9 cellular contexts compared by ENCODE assay signal in genomic region chr6:139940741-139941712, GRCh38.
DNase-seq lines count a peak whose midpoint lies in the region; ATAC-seq and TF ChIP-seq lines count a peak whose summit lies in the region.
"Had no signal": no experiment of that assay in that cellular context is flagged by ENCODE, and none has a peak within 500 bp of the region (broad histone marks: within the 10 kb centered on the region; RNA-seq: fewer than 3 reads in every experiment).

No MANE protein-coding gene starts in this region.

- H3K23ac ChIP-seq in neuronal stem cell (ENCODE audit: low read depth, low read length, poor library complexity): no peak overlapping the region

- peak overlapping the region; percentile 70 for H2AFZ ChIP-seq in neuronal stem cell (ENCODE audit: low read length)

- H3K9me3 ChIP-seq in neuronal stem cell (replicated peaks in 1 of 2; ENCODE audit: control insufficient read depth in 2 of 2, insufficient read depth in 1 of 2, low read depth in 1 of 2, low read length in 2 of 2): no peaks in the 10 kb centered on the region

- H2BK120ac ChIP-seq in neuronal stem cell (ENCODE audit: low read depth, low read length): no peak overlapping the region

- H3K27me3 ChIP-seq in neuronal stem cell (ENCODE audit: control insufficient read depth in 3 of 3, insufficient read depth in 3 of 3, low read depth in 1 of 3, low read length in 3 of 3): no peaks in the 10 kb centered on the region

- H3K4ac ChIP-seq in neuronal stem cell (ENCODE audit: low read length): no peak overlapping the region

- peak; percentile 96 for ATAC-seq in GM19395 (IDR thresholded peaks at IDR 0.05; ENCODE audit: unreplicated experiment)
- peak; percentile 95 for ATAC-seq in HG03045 (IDR thresholded peaks at IDR 0.05; ENCODE audit: unreplicated experiment)

- no peak overlapping the region for H3K14ac ChIP-seq in neuronal stem cell (ENCODE audit: low read length)

- H4K91ac ChIP-seq in neuronal stem cell (ENCODE audit: low read depth, low read length, poor library complexity): no peak overlapping the region

- H2BK12ac ChIP-seq in neuronal stem cell (ENCODE audit: low read length): no peak overlapping the region

- no peaks in the 10 kb centered on the region for H3K79me1 ChIP-seq in neuronal stem cell (ENCODE audit: low read depth, low read length)

- H2BK5ac ChIP-seq in neuronal stem cell (ENCODE audit: low read length): no peak overlapping the region

- H3K9ac ChIP-seq in neuronal stem cell (ENCODE audit: low read depth, low read length, poor library complexity): no peak overlapping the region

- H3K27ac ChIP-seq in neuronal stem cell (replicated peaks; ENCODE audit: low read length): no peak overlapping the region
- H3K27ac ChIP-seq: VCaP had no signal

- peaks cover 3 to 48% of the 10 kb centered on the region in 2 donors for H3K4me1 ChIP-seq in neuronal stem cell (ENCODE audit: control insufficient read depth in 2 of 2, insufficient read depth in 1 of 2, low read depth in 1 of 2, low read length in 2 of 2)

- in situ Hi-C loops in G401 (cut with HindIII; ENCODE audit: low sequenced_read_pairs): no loop called here

- no peak for TF ChIP-seq POLR2A in erythroblast (IDR thresholded peaks at IDR 0.05; ENCODE audit: low read length)

- peak; percentile 86 for DNase-seq in SIG-M5 (lab: John Stamatoyannopoulos, UW)
- DNase-seq in neuronal stem cell (ENCODE audit: low spot score): no peak
- no peak for DNase-seq in erythroblast (lab: John Stamatoyannopoulos, UW)
- DNase-seq in NCI-H2171 (lab: John Stamatoyannopoulos, UW): no peak
- DNase-seq in G401 (ENCODE audit: low spot score): no peak
- no peak for DNase-seq in UCSD-AML1 (lab: John Stamatoyannopoulos, UW; ENCODE audit: unreplicated experiment)

- H3K4me3 ChIP-seq in neuronal stem cell (ENCODE audit: low read length in 2 of 2): no peak overlapping the region

- H2AK5ac ChIP-seq in neuronal stem cell (ENCODE audit: low read depth, low read length): no peak overlapping the region

- H3K36me3 ChIP-seq in neuronal stem cell (replicated peaks in 1 of 2; ENCODE audit: control insufficient read depth in 2 of 2, insufficient read depth in 2 of 2, low read length in 2 of 2): no peaks in the 10 kb centered on the region

- no CpG with 5 or more reads among the region's 8 CpGs for WGBS in neuronal stem cell (ENCODE audit: extremely low coverage in 2 of 2, insufficient read length in 2 of 2, insufficient replicate concordance in 1 of 2), 2 donors

- no peak overlapping the region for H4K8ac ChIP-seq in neuronal stem cell (ENCODE audit: low read depth, low read length)

- H3K18ac ChIP-seq in neuronal stem cell (ENCODE audit: low read length): no peak overlapping the region

- no peak overlapping the region for H2BK15ac ChIP-seq in neuronal stem cell (ENCODE audit: low read length)

- no peak overlapping the region for H3K4me2 ChIP-seq in neuronal stem cell (ENCODE audit: insufficient read depth, low read length, poor library complexity, severe bottlenecking)
